In the genomic region with DNA sequence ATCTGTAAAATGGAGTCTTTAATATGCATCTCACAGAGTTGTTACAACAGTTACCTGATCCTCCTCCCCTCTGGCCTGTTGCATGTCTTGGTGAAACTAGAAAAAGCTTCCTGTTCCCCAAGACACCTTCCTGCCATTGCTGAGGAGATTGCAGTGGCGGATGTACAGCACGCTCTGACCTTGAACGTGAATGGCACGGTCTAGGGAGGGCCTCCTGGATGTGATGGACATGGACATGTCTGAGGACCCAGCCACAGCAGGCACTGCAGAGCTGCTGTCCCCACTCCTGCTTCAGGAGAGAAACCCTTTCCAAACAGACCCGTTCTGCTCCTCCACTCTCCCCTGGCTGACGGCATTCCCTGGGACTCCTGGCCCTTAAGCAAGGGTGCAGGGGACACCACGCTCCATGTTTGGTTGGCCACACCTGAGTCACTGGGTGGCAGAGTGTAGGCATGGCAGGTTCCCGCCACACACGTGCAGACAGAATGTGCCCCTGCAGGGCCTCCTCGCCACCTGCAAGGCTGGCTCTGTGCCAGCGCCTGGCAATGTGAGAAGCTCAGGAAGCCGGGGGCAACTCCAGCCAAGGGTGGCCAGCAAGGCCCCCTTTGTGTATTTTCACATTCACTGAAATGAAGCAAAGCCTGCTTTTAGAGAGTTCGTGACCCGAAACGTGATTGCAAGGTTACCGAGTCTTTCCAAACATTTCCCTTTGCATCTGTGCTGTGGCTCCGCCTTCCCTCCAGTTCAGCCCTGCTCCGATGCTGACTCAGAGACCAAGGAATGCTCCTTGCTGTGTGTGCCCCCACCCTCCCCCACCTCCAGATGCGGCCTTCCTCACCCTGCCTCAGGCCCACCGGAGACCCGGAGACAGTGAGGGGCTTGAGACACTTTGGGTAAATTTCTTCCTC, we compare ENCODE assay signal across 8 cellular contexts. TPM values are rescaled to one million over a fixed set of nuclear protein-coding genes. Genes with fewer than 3 reads are reported as not detected.
DNase-seq lines count a peak whose midpoint lies in the region; ATAC-seq and TF ChIP-seq lines count a peak whose summit lies in the region.

No MANE protein-coding gene starts in this region.

- no peak overlapping the region for H3K27ac ChIP-seq in WERI-Rb-1
- no peak overlapping the region for H3K27ac ChIP-seq in smooth muscle cell (ENCODE audit: low read depth)

- no peak overlapping the region for H3K9ac ChIP-seq in smooth muscle cell (ENCODE audit: low read depth)

- peak overlapping the region; percentile 78 for H3K4me2 ChIP-seq in smooth muscle cell

- ATAC-seq in GM18909 (IDR thresholded peaks at IDR 0.05; ENCODE audit: poor library complexity, unreplicated experiment) = no peak

- no peaks in the 10 kb centered on the region for H3K79me2 ChIP-seq in smooth muscle cell (ENCODE audit: low read depth)

- no peak overlapping the region for H3K4me3 ChIP-seq in Jurkat, Clone E6-1 (ENCODE audit: low read length)
- H3K4me3 ChIP-seq in WERI-Rb-1 (ENCODE audit: low read depth, low read length) = no peak overlapping the region
- H3K4me3 ChIP-seq in smooth muscle cell = no peak overlapping the region

- no peaks in the 10 kb centered on the region for H4K20me1 ChIP-seq in smooth muscle cell (ENCODE audit: low read depth)

- H3F3A ChIP-seq in smooth muscle cell (ENCODE audit: low read depth) = peaks cover 3% of the 10 kb centered on the region

- peaks cover 4% of the 10 kb centered on the region for H3K9me3 ChIP-seq in WERI-Rb-1 (ENCODE audit: severe bottlenecking)
- H3K9me3 ChIP-seq in smooth muscle cell (replicated peaks; ENCODE audit: low read depth) = no peaks in the 10 kb centered on the region

- peaks cover 5% of the 10 kb centered on the region for H3K4me1 ChIP-seq in smooth muscle cell (ENCODE audit: low read depth)

- WGBS in smooth muscle cell (ENCODE audit: low lambda C conversion rate) = 43% methylated on average over 21 of the region's 21 CpGs

- DNase-seq in AG09319 (ENCODE audit: extremely low read depth, low read depth) (peak; percentile 69), WERI-Rb-1 (peak; percentile 4), hepatic stellate cell (ENCODE audit: low spot score) (peak; percentile 93), smooth muscle cell (lab: John Stamatoyannopoulos, UW; ENCODE audit: unreplicated experiment) (no peak), OCI-M2 (lab: John Stamatoyannopoulos, UW; ENCODE audit: unreplicated experiment) (no peak)
- DNase-seq in Jurkat, Clone E6-1 (ENCODE audit: low read depth, low spot score) = peak; percentile 33
- DNase-seq in effector CD4-positive, alpha-beta T cell = no peak

- H2AFZ ChIP-seq in smooth muscle cell (ENCODE audit: low read depth) = no peak overlapping the region

- H3K27me3 ChIP-seq in WERI-Rb-1 (ENCODE audit: insufficient read depth, low read depth, severe bottlenecking) = no peaks in the 10 kb centered on the region
- no peaks in the 10 kb centered on the region for H3K27me3 ChIP-seq in smooth muscle cell (ENCODE audit: low read depth)

- TF ChIP-seq CTCF in AG09319 (IDR thresholded peaks at IDR 0.05; ENCODE audit: low read depth, low read length) (no peak), WERI-Rb-1 (IDR thresholded peaks at IDR 0.05; ENCODE audit: low read depth, low read length) (no peak), smooth muscle cell (IDR thresholded peaks at IDR 0.05; ENCODE audit: borderline replicate concordance, insufficient read depth, poor library complexity, severe bottlenecking) (no peak)

- H3K36me3 ChIP-seq in WERI-Rb-1 = no peaks in the 10 kb centered on the region
- H3K36me3 ChIP-seq in smooth muscle cell (ENCODE audit: low read depth) = no peaks in the 10 kb centered on the region

RNA-seq across cellular contexts. Expression of a gene that starts 46.0 kb away (rescaled TPM):
- polyA plus RNA-seq in Jurkat, Clone E6-1 (2012; ENCODE audit: insufficient read depth, insufficient read length) = not detected
- 77.7 and 94.9 TPM in 2 replicates for total RNA-seq in smooth muscle cell
- 189 and 227 TPM in 2 replicates for polyA plus RNA-seq in smooth muscle cell

Comparison
In these comparisons a context has a peak if more than half of its experiments do, and no peak if none do; other contexts are left out.
1. DNase-seq: peak in AG09319 (single experiment), Jurkat, Clone E6-1 (single experiment), WERI-Rb-1 (single experiment) and hepatic stellate cell (single experiment); none in smooth muscle cell (single experiment), effector CD4-positive, alpha-beta T cell (single experiment) and OCI-M2 (single experiment).